23 cellular contexts compared by ENCODE assay signal in the genomic region with DNA sequence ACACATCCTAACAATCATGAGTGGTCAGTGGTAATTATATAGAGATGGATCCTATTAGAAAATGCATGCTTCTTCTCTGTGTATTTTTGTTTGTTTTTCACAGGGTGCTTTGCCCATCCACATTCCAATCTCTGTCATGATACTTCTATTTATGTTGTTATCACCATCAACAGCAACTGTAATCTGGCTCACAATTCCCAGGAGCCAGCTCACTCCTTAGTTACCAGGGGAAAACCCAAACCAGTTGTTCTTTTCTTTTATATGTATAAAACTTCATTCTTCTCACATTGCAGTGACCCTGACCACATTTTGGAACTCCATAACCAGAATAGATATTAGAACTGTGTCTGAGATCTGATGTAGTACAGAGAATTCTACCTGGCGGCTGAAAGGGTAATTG.
DNase-seq lines count a peak whose midpoint lies in the region; ATAC-seq, FAIRE-seq and TF ChIP-seq lines count a peak whose summit lies in the region.
"Had no signal": no experiment of that assay in that cellular context is flagged by ENCODE, and none has a peak within 500 bp of the region (broad histone marks: within the 10 kb centered on the region; RNA-seq: fewer than 3 reads in every experiment).

No MANE protein-coding gene starts in this region.

- no peak overlapping the region for H2BK120ac ChIP-seq in trophoblast cell (ENCODE audit: insufficient read depth, low read length, poor library complexity)

- no peaks in the 10 kb centered on the region for H4K20me1 ChIP-seq in HepG2 (ENCODE audit: insufficient read depth, low read length)

- H3K79me1 ChIP-seq in trophoblast cell (ENCODE audit: low read length), result no peaks in the 10 kb centered on the region

- intact Hi-C loops in HepG2 (cut with micrococcal nuclease; ENCODE audit: unreplicated experiment), result no loop called here

- no peaks in the 10 kb centered on the region for H3K9me3 ChIP-seq in SJSA1 (replicated peaks)
- no peaks in the 10 kb centered on the region for H3K9me3 ChIP-seq in trophoblast cell (ENCODE audit: insufficient read depth, low read depth, low read length)
- no peaks in the 10 kb centered on the region for H3K9me3 ChIP-seq in upper lobe of left lung
- H3K9me3 ChIP-seq in HepG2 (ENCODE audit: low read length), result no peaks in the 10 kb centered on the region
- H3K9me3 ChIP-seq in suprapubic skin, result peaks cover under 1% of the 10 kb centered on the region
- H3K9me3 ChIP-seq: left lung, Peyer's patch, right atrium auricular region, thoracic aorta had no signal

- H4K8ac ChIP-seq in trophoblast cell (ENCODE audit: low read depth, low read length), result no peak overlapping the region

- no peak overlapping the region for H3K23ac ChIP-seq in trophoblast cell (ENCODE audit: low read length)

- no peak overlapping the region for H3K4me2 ChIP-seq in trophoblast cell (ENCODE audit: low read length)
- H3K4me2 ChIP-seq in HepG2 (ENCODE audit: low read depth, low read length), result no peak overlapping the region

- H3K36me3 ChIP-seq in SJSA1 (peaks cover 6% of the 10 kb centered on the region; the same call in 1 of the 2 replicates), trophoblast cell (ENCODE audit: control insufficient read depth in 1 of 2, insufficient read depth in 2 of 2, low read length in 2 of 2) (no peaks in the 10 kb centered on the region), upper lobe of left lung (peaks cover 0 to 11% (median 0%) of the 10 kb centered on the region in 4 donors), HepG2 (replicated peaks in 1 of 2; ENCODE audit: control insufficient read depth in 1 of 2, insufficient read depth in 2 of 2, low read length in 2 of 2) (0 out of 5 replicates have a peak, but pooled peaks cover 0 to 4% of the 10 kb centered on the region in 2 experiments), suprapubic skin (peaks cover 20% of the 10 kb centered on the region)
- H3K36me3 ChIP-seq: thoracic aorta had no signal

- no peak for FAIRE-seq in HepG2 (lab: Jason Lieb, UNC)

- no peak for TF ChIP-seq CTCF in upper lobe of left lung (IDR thresholded peaks at IDR 0.05)
- TF ChIP-seq CTCF in HepG2 (CRISPR knock-in tag; IDR thresholded peaks at IDR 0.05), result no peak
- no peak for TF ChIP-seq CTCF in suprapubic skin (IDR thresholded peaks at IDR 0.05)

- TF ChIP-seq POLR2A in upper lobe of left lung (IDR thresholded peaks at IDR 0.05) (no peak), HepG2 (IDR thresholded peaks at IDR 0.05; ENCODE audit: insufficient read depth in 1 of 2, low read depth in 2 of 2, low read length in 2 of 2) (no peak), suprapubic skin (IDR thresholded peaks at IDR 0.05) (no peak)

- no CpG with 5 or more reads among the region's 1 CpG for WGBS in trophoblast cell (ENCODE audit: extremely low coverage, insufficient coverage, insufficient read length)
- WGBS in upper lobe of left lung, 2 donors, result 100% methylated on average over 1 of the region's 1 CpG
- 95% methylated on average over 1 of the region's 1 CpG for WGBS in HepG2 (ENCODE audit: low lambda C conversion rate)
- WGBS in suprapubic skin, result 100% methylated on average over 1 of the region's 1 CpG

- H3K9ac ChIP-seq in trophoblast cell (ENCODE audit: low read length) (no peak overlapping the region), HepG2 (ENCODE audit: insufficient read depth, low read depth, low read length) (no peak overlapping the region)

- H3K27ac ChIP-seq in SJSA1 (peak overlapping the region; percentile 22; the same call in 1 of the 2 replicates), trophoblast cell (ENCODE audit: low read depth, low read length) (no peak overlapping the region), upper lobe of left lung (no peak overlapping the region), HepG2 (ENCODE audit: extremely low read length, insufficient read depth, low read length) (no peak overlapping the region), suprapubic skin (no peak overlapping the region)
- H3K27ac ChIP-seq: left lung, Peyer's patch, right atrium auricular region, SK-N-MC, thoracic aorta had no signal

- TF ChIP-seq RAD21 in HepG2 (CRISPR knock-in tag; IDR thresholded peaks at IDR 0.05), result no peak

- H3K79me2 ChIP-seq in trophoblast cell (ENCODE audit: control insufficient read depth, insufficient read depth, low read length, poor library complexity) (no peaks in the 10 kb centered on the region), HepG2 (ENCODE audit: insufficient read depth, low read length) (no peaks in the 10 kb centered on the region)

- H3K27me3 ChIP-seq in SJSA1 (replicated peaks) (no peaks in the 10 kb centered on the region), trophoblast cell (ENCODE audit: insufficient read depth, low read length) (no peaks in the 10 kb centered on the region), upper lobe of left lung (no peaks in the 10 kb centered on the region), HepG2 (ENCODE audit: control insufficient read depth in 1 of 2, insufficient read depth in 2 of 2, low read length in 2 of 2) (no peaks in the 10 kb centered on the region), suprapubic skin (no peaks in the 10 kb centered on the region)
- H3K27me3 ChIP-seq: left lung, Peyer's patch, right atrium auricular region had no signal

- H3K18ac ChIP-seq in trophoblast cell (ENCODE audit: low read length), result no peak overlapping the region

- no peak overlapping the region for H3K4ac ChIP-seq in trophoblast cell (ENCODE audit: low read depth, low read length)

- H3K4me3 ChIP-seq in SJSA1 (no peak overlapping the region), trophoblast cell (ENCODE audit: low read depth, low read length) (no peak overlapping the region), upper lobe of left lung (no peak overlapping the region), HepG2 (replicated peaks in 1 of 3; ENCODE audit: insufficient read depth in 1 of 3, low read depth in 2 of 3, low read length in 3 of 3) (no peak overlapping the region), suprapubic skin (no peak overlapping the region)
- H3K4me3 ChIP-seq: left lung, Peyer's patch, right atrium auricular region, SK-N-MC, thoracic aorta had no signal

- H4K91ac ChIP-seq in trophoblast cell (ENCODE audit: low read depth, low read length), result no peak overlapping the region

- no peak for ATAC-seq in upper lobe of left lung (ENCODE audit: low FRiP score in 2 of 2)
- ATAC-seq in HepG2, result no peak
- ATAC-seq: left lung, WTC11 had no signal

- POLR2A ChIA-PET in HepG2 (lab: Yijun Ruan, JAX), result no interaction called here

- H2AFZ ChIP-seq in trophoblast cell (ENCODE audit: insufficient read depth, low read length, poor library complexity), result no peak overlapping the region
- no peak overlapping the region for H2AFZ ChIP-seq in HepG2 (ENCODE audit: low read length)

- H2BK5ac ChIP-seq in trophoblast cell (ENCODE audit: low read depth, low read length, poor library complexity), result no peak overlapping the region

- no peak overlapping the region for H3K14ac ChIP-seq in trophoblast cell (ENCODE audit: low read length)

- no TSS peak for BruUV-seq in HepG2 (replicated peaks; lab: Mats Ljungman, UMichigan)

- H3K4me1 ChIP-seq in SJSA1 (replicated peaks) (no peaks in the 10 kb centered on the region), trophoblast cell (ENCODE audit: control insufficient read depth in 1 of 2, insufficient read depth in 2 of 2, low read length in 2 of 2) (no peaks in the 10 kb centered on the region), upper lobe of left lung (no peaks in the 10 kb centered on the region), HepG2 (ENCODE audit: insufficient read depth, low read length) (no peaks in the 10 kb centered on the region), suprapubic skin (no peaks in the 10 kb centered on the region)
- H3K4me1 ChIP-seq: left lung, Peyer's patch had no signal

- TF ChIP-seq EP300 in upper lobe of left lung (IDR thresholded peaks at IDR 0.05) (no peak), HepG2 (IDR thresholded peaks at IDR 0.05; ENCODE audit: low read depth in 2 of 2, low read length in 2 of 2) (no peak), HepG2 (CRISPR knock-in tag; IDR thresholded peaks at IDR 0.05; ENCODE audit: borderline replicate concordance) (no peak), suprapubic skin (IDR thresholded peaks at IDR 0.05) (no peak)

- no peak overlapping the region for H4K12ac ChIP-seq in trophoblast cell (ENCODE audit: low read depth, low read length)

- peak; percentile 22 for DNase-seq in EL
- DNase-seq in SJSA1 (ENCODE audit: low read depth in 1 of 2, low spot score in 2 of 2), result peak in 1 of 2 experiments; percentile 26
- peak; percentile 9 for DNase-seq in fibroblast of gingiva (ENCODE audit: low read depth)
- DNase-seq in trophoblast cell, result peak; percentile 42 to 80
- no peak for DNase-seq in upper lobe of left lung
- no peak for DNase-seq in stimulated activated CD4-positive, alpha-beta T cell treated with anti-CD3 and anti-CD28 coated beads, Interleukin-1b, Interleukin-23, amount 100 ng/mL, for 48 hours
- no peak for DNase-seq in HepG2 (ENCODE audit: low spot score)
- DNase-seq in suprapubic skin (ENCODE audit: low spot score in 2 of 2), result no peak
- DNase-seq: activated CD4-positive, alpha-beta memory T cell treated with anti-CD3 and anti-CD28 coated beads for 36 hours; activated naive CD4-positive, alpha-beta T cell treated with anti-CD3 and anti-CD28 coated beads, Interleukin-2, amount 10 ng/mL, durations not matched to agents 7 days and 5 days; C1 segment of cervical spinal cord; dermis blood vessel endothelial cell; H7; left lung; NCI-H187; NCI-H345; NK-92 treated with Interleukin-12 subunit alpha and Interleukin-12 subunit beta, amount 100 ng/mL, for 24 hours; occipital lobe; Peyer's patch had no signal

- in situ Hi-C loops in HepG2 (cut with HindIII; ENCODE audit: extremely low pct_ligation_motif_present, low pct_unique_long_range_greater_than_20kb), result no loop called here

- CTCF ChIA-PET in HepG2 (lab: Yijun Ruan, JAX; ENCODE audit: low intra/inter-chr PET ratio, low total read pairs), result no interaction called here

- no peak overlapping the region for H2BK12ac ChIP-seq in trophoblast cell (ENCODE audit: low read length)

- H2AK5ac ChIP-seq in trophoblast cell (ENCODE audit: low read length), result no peak overlapping the region

TF ChIP-seq in HepG2, 621 proteins besides CTCF, POLR2A, EP300 and RAD21 (continues in another document):
- no peak for TF ChIP-seq DDIT3 (CRISPR knock-in tag; IDR thresholded peaks at IDR 0.05)

Comparison
In these comparisons a context has a peak if more than half of its experiments do, and no peak if none do; other contexts are left out.
1. DNase-seq: peak in EL (single experiment), fibroblast of gingiva (single experiment) and trophoblast cell (2 of 2); none in upper lobe of left lung (0 of 2), stimulated activated CD4-positive, alpha-beta T cell treated with anti-CD3 and anti-CD28 coated beads, Interleukin-1b, Interleukin-23, amount 100 ng/mL, for 48 hours (single experiment), HepG2 (single experiment) and suprapubic skin (0 of 2).